1 cellular context compared by ENCODE assay signal in the genomic region with DNA sequence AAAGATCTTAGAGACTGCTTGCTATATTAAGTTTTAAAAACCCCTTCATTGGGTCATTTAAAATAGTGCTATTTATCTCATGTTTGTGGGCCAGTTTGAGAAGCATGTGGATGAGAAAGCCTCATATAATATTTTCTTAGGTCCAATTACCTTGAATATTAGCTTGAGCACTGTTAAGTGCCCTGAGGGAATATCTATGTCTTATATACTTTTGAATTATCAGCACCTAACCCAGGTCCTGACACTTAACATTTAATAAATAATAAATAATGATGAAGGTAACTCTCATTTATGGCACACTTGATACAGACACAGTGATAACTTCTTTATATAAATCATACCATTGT.
TF ChIP-seq lines count a peak whose summit lies in the region.

No MANE protein-coding gene starts in this region.

TF ChIP-seq in HepG2, 621 proteins besides CTCF, POLR2A, EP300 and RAD21:
- TF ChIP-seq, protein P1, sequence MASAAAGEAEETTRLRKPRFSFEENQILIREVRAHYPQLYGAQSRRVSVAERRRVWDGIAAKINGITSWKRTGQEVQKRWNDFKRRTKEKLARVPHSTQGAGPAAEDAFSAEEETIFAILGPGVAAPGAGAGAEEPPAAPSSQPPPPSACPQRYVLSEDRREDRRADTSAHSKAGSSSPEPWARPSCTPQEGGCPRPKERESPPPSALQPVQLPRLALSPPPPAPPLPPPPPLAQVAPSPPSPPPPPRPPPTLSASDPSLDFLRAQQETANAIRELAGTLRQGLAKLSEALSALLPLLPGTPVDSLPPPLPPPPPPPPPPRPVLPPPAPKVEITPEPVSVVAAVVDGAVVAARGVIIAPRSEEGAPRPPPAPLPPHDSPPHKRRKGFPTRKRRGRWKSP (CRISPR knock-in tag; IDR thresholded peaks at IDR 0.05): no peak
- TF ChIP-seq GATAD1 (CRISPR knock-in tag; IDR thresholded peaks at IDR 0.05) (no peak), IRF2 (CRISPR knock-in tag; IDR thresholded peaks at IDR 0.05) (no peak), ELF3 (CRISPR knock-in tag; IDR thresholded peaks at IDR 0.05) (0 out of 2 replicates have a peak, but pooled peaks have one; percentile 6)
